ENCODE assay signal across 14 cellular contexts in the genomic region with DNA sequence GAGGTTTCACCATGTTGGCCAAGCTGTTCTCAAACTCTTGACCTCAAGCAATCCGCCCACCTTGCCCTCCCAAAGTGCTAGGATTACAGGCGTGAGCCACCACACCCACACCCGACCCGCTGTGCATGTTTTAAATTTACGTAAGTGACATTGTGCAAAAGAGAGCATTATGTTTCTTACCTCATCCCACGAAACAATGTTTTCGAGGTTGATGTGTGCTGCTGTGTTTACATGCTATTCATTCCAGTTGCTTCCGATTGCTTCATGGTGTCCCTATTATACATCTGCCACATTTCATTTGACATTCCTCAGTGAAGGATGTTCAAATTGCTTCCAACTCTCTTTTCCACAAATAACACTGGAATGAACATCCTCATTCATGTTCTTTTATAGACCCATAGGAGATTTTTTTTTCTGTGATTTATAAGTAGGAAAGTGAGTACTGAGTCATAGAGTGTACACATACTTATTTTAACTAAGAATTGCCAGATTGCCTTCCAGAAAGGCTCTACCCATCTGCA.
DNase-seq lines count a peak whose midpoint lies in the region; ATAC-seq, FAIRE-seq and TF ChIP-seq lines count a peak whose summit lies in the region.
"Had no signal": no experiment of that assay in that cellular context is flagged by ENCODE, and none has a peak within 500 bp of the region (broad histone marks: within the 10 kb centered on the region; RNA-seq: fewer than 3 reads in every experiment).

No MANE protein-coding gene starts in this region.

- peak overlapping the region; percentile 24 for H3K4me2 ChIP-seq in astrocyte (ENCODE audit: low read length)

- no peak overlapping the region for H3K9ac ChIP-seq in astrocyte (ENCODE audit: low read length)

- H3K4me1 ChIP-seq in astrocyte (ENCODE audit: insufficient read depth, low read length) (peaks cover 3% of the 10 kb centered on the region), lower lobe of right lung (peaks cover 6% of the 10 kb centered on the region)
- H3K4me1 ChIP-seq: BE2C had no signal

- H3K4me3 ChIP-seq in astrocyte (ENCODE audit: insufficient read depth, low read depth, low read length), result no peak overlapping the region
- H3K4me3 ChIP-seq in lower lobe of right lung, result no peak overlapping the region

- no peaks in the 10 kb centered on the region for H3K36me3 Mint-ChIP-seq in astrocyte (ENCODE audit: low read depth, unreplicated experiment)
- H3K36me3 Mint-ChIP-seq: type B pancreatic cell had no signal

- peak; percentile 96 for FAIRE-seq in astrocyte (lab: Jason Lieb, UNC)

- TF ChIP-seq CTCF in astrocyte (IDR thresholded peaks at IDR 0.05; ENCODE audit: insufficient read depth, low read depth, low read length), result no peak
- TF ChIP-seq CTCF in lower lobe of right lung (IDR thresholded peaks at IDR 0.05), result no peak

- no peak overlapping the region for H3K4me3 Mint-ChIP-seq in astrocyte (ENCODE audit: unreplicated experiment)
- H3K4me3 Mint-ChIP-seq: T-helper 1 cell treated with Interleukin-12 subunit alpha and Interleukin-12 subunit beta and Interleukin-4 antibody, amounts not matched to agents 30 μg/mL and 1 μg/mL, for 36 hours; type B pancreatic cell had no signal

- no peaks in the 10 kb centered on the region for H3K4me1 Mint-ChIP-seq in astrocyte (ENCODE audit: low read depth, unreplicated experiment)

- H3K9me3 ChIP-seq in astrocyte (ENCODE audit: insufficient read depth, low read depth, low read length), result no peaks in the 10 kb centered on the region
- H3K9me3 ChIP-seq in lower lobe of right lung, result no peaks in the 10 kb centered on the region
- H3K9me3 ChIP-seq: BE2C had no signal

- no peaks in the 10 kb centered on the region for H4K20me1 ChIP-seq in astrocyte (ENCODE audit: insufficient read depth, low read length)

- ATAC-seq in left ventricle myocardium superior (peak; percentile 54), left cardiac atrium (no peak), lower lobe of right lung (peak; percentile 74 to 76), HG02870 (IDR thresholded peaks at IDR 0.05; ENCODE audit: unreplicated experiment) (no peak), HG02973 (IDR thresholded peaks at IDR 0.05; ENCODE audit: unreplicated experiment) (no peak), GM19455 (IDR thresholded peaks at IDR 0.05; ENCODE audit: unreplicated experiment) (no peak)

- H3K27ac ChIP-seq in astrocyte (ENCODE audit: low read depth, low read length) (no peak overlapping the region), lower lobe of right lung (no peak overlapping the region)

- H3K79me2 ChIP-seq in astrocyte (ENCODE audit: insufficient read depth, low read length), result no peaks in the 10 kb centered on the region

- H3K27me3 ChIP-seq in astrocyte (ENCODE audit: insufficient read depth, low read length) (peaks cover 3% of the 10 kb centered on the region), lower lobe of right lung (ENCODE audit: low read depth) (no peaks in the 10 kb centered on the region)
- H3K27me3 ChIP-seq: BE2C had no signal

- H3K27ac Mint-ChIP-seq in astrocyte (ENCODE audit: unreplicated experiment), result peak overlapping the region; percentile 8
- H3K27ac Mint-ChIP-seq: T-helper 1 cell treated with Interleukin-12 subunit alpha and Interleukin-12 subunit beta and Interleukin-4 antibody, amounts not matched to agents 30 μg/mL and 1 μg/mL, for 36 hours; type B pancreatic cell had no signal

- DNase-seq in left ventricle myocardium superior (no peak), left cardiac atrium (no peak), astrocyte (ENCODE audit: low read depth) (peak; percentile 99), lower lobe of right lung (peak; percentile 70), NCI-H2029 treated with DMSO at 0.1 percent for 48 hours (lab: John Stamatoyannopoulos, UW) (no peak)
- DNase-seq: activated T-cell treated with anti-CD3 and anti-CD28 coated beads, Interleukin-2, amount 50 U/mL, for 48 hours; BE2C; NCI-H2081; stimulated activated CD4-positive, alpha-beta T cell treated with anti-CD3 and anti-CD28 coated beads, Interleukin-2, amount 100 ng/mL, for 24 hours had no signal

- peaks cover 21% of the 10 kb centered on the region for H3K27me3 Mint-ChIP-seq in astrocyte (ENCODE audit: low read depth, unreplicated experiment)

- H3K36me3 ChIP-seq in astrocyte (ENCODE audit: insufficient read depth, low read length), result no peaks in the 10 kb centered on the region
- H3K36me3 ChIP-seq in lower lobe of right lung, result no peaks in the 10 kb centered on the region
- H3K36me3 ChIP-seq: BE2C had no signal

- peaks cover 2% of the 10 kb centered on the region for H3K9me3 Mint-ChIP-seq in astrocyte (ENCODE audit: unreplicated experiment)
- H3K9me3 Mint-ChIP-seq: T-helper 1 cell treated with Interleukin-12 subunit alpha and Interleukin-12 subunit beta and Interleukin-4 antibody, amounts not matched to agents 30 μg/mL and 1 μg/mL, for 36 hours; type B pancreatic cell had no signal

- intact Hi-C loops in left ventricle myocardium superior (cut with micrococcal nuclease) (no loop called here), left cardiac atrium (cut with DNase I) (no loop called here), lower lobe of right lung (cut with DNase I) (no loop called here)

- H2AFZ ChIP-seq in astrocyte (ENCODE audit: low read depth, low read length), result no peak overlapping the region

Comparison
In these comparisons a context has a peak if more than half of its experiments do, and no peak if none do; other contexts are left out.
1. ATAC-seq: peak in left ventricle myocardium superior (single experiment) and lower lobe of right lung (2 of 2); none in left cardiac atrium (0 of 2), HG02870 (single experiment), HG02973 (single experiment) and GM19455 (single experiment).
2. DNase-seq: peak in astrocyte (single experiment) and lower lobe of right lung (single experiment); none in left ventricle myocardium superior (single experiment), left cardiac atrium (single experiment) and NCI-H2029 treated with DMSO at 0.1 percent for 48 hours (single experiment).